ENCODE assay signal across 17 cellular contexts in genomic region chr2:141703506-141703905, GRCh38.
DNase-seq lines count a peak whose midpoint lies in the region; TF ChIP-seq lines count a peak whose summit lies in the region.
"Had no signal": no experiment of that assay in that cellular context is flagged by ENCODE, and none has a peak within 500 bp of the region (broad histone marks: within the 10 kb centered on the region; RNA-seq: fewer than 3 reads in every experiment).

No MANE protein-coding gene starts in this region.

- no peaks in the 10 kb centered on the region for H3K36me3 ChIP-seq in A673 (ENCODE audit: insufficient read depth, low read length, poor library complexity, severe bottlenecking)
- H3K36me3 ChIP-seq: BLaER1 had no signal

- peak; percentile 33 for DNase-seq in NCI-H1105 treated with DMSO at 0.1 percent for 48 hours (lab: John Stamatoyannopoulos, UW)
- no peak for DNase-seq in NCI-H1105 (lab: John Stamatoyannopoulos, UW)
- DNase-seq in A673 (ENCODE audit: low spot score), result peak; percentile 75
- DNase-seq in NCI-H82 (lab: John Stamatoyannopoulos, UW), result peak; percentile 64
- peak; percentile 4 for DNase-seq in astrocyte of the hippocampus (ENCODE audit: low read depth, low spot score)
- no peak for DNase-seq in iPS-NIHi7 (ENCODE audit: extremely low spot score)
- DNase-seq in NCI-H526 treated with DMSO at 0.1 percent for 48 hours (lab: John Stamatoyannopoulos, UW), result no peak
- no peak for DNase-seq in G401 (ENCODE audit: low spot score)
- DNase-seq: CD4-positive, alpha-beta memory T cell; DMS153; DMS79; GF-D8; HCEC 1CT had no signal

- H3K27ac ChIP-seq in A673 (ENCODE audit: low read depth, low read length, poor library complexity, severe bottlenecking), result no peak overlapping the region
- H3K27ac ChIP-seq: 22Rv1, A549, BLaER1 had no signal

- CTCF ChIA-PET in A673 (lab: Charles Lee), result no interaction called here

- intact Hi-C loops in A673 (cut with micrococcal nuclease; ENCODE audit: unreplicated experiment), result no loop called here

- POLR2A ChIA-PET in A673 (lab: Charles Lee; ENCODE audit: low non-redundant PET), result no interaction called here

- no peaks in the 10 kb centered on the region for H3K9me3 ChIP-seq in A673 (ENCODE audit: low read depth, low read length, poor library complexity, severe bottlenecking)
- H3K9me3 ChIP-seq: A549, BLaER1 had no signal

- H3K27me3 ChIP-seq in A673 (replicated peaks; ENCODE audit: insufficient read depth, low read depth, low read length, poor library complexity), result no peaks in the 10 kb centered on the region
- H3K27me3 ChIP-seq: BLaER1 had no signal

- no TSS peak for BruUV-seq in A673 (replicated peaks; lab: Mats Ljungman, UMichigan)

- in situ Hi-C loops in G401 (cut with HindIII; ENCODE audit: low sequenced_read_pairs), result no loop called here

- H3K4me3 ChIP-seq in A673 (ENCODE audit: low read depth, low read length, poor library complexity, severe bottlenecking), result no peak overlapping the region
- H3K4me3 ChIP-seq: A549, BLaER1, GM23338 had no signal

- peaks cover 22% of the 10 kb centered on the region for H3K4me1 ChIP-seq in A673 (ENCODE audit: insufficient read depth, low read length, poor library complexity, severe bottlenecking)
- H3K4me1 ChIP-seq: A549, BLaER1 had no signal

- no peak for TF ChIP-seq CTCF in A673 (conservative IDR thresholded peaks at IDR 0.05; ENCODE audit: low read depth, low read length)

Comparison
In these comparisons a context has a peak if more than half of its experiments do, and no peak if none do; other contexts are left out.
1. DNase-seq: peak in NCI-H1105 treated with DMSO at 0.1 percent for 48 hours (single experiment), A673 (single experiment), NCI-H82 (single experiment) and astrocyte of the hippocampus (single experiment); none in NCI-H1105 (single experiment), iPS-NIHi7 (single experiment), NCI-H526 treated with DMSO at 0.1 percent for 48 hours (single experiment) and G401 (single experiment).